In the genomic region with DNA sequence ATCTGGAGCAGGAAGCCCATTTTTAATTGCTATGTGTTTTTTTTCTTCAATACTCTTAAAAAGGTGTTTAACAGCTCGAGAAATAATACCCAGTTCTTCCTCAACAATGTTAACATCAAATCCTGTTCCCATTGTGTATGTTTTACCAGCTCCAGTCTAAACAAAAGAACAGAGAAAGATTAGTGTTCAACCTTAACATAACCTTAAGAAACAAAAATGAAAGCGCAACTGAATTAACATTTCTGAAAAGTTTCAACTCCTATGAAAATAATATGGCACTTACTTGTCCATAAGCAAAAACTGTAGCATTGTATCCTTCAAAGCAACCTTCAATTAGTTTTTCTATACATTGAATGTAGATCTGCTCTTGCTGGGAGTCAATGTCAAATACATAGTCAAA, we compare ENCODE assay signal across 18 cellular contexts.
DNase-seq lines count a peak whose midpoint lies in the region; ATAC-seq and TF ChIP-seq lines count a peak whose summit lies in the region.
"Had no signal": no experiment of that assay in that cellular context is flagged by ENCODE, and none has a peak within 500 bp of the region (broad histone marks: within the 10 kb centered on the region; RNA-seq: fewer than 3 reads in every experiment).

No MANE protein-coding gene starts in this region.

- CTCF ChIA-PET in activated CD8-positive, alpha-beta memory T cell treated with anti-CD3 and anti-CD28 coated beads, Interleukin-2, amount 10 ng/mL, durations not matched to agents 7 days and 5 days (lab: Charles Lee), result no interaction called here

- no peak overlapping the region for H3K4me3 ChIP-seq in GM23338
- H3K4me3 ChIP-seq in foreskin fibroblast (ENCODE audit: low read depth in 1 of 2, low read length in 2 of 2), result no peak overlapping the region

- no peaks in the 10 kb centered on the region for H4K20me1 ChIP-seq in GM23338 (replicated peaks; ENCODE audit: insufficient read depth)

- H3K36me3 ChIP-seq in GM23338 (ENCODE audit: insufficient read depth), result no peaks in the 10 kb centered on the region

- no peak for ATAC-seq in activated CD8-positive, alpha-beta memory T cell treated with anti-CD3 and anti-CD28 coated beads, Interleukin-2, amount 10 ng/mL, durations not matched to agents 7 days and 5 days
- ATAC-seq in GM18867 (IDR thresholded peaks at IDR 0.05; ENCODE audit: unreplicated experiment) (peak; percentile 39), HG03432 (IDR thresholded peaks at IDR 0.05; ENCODE audit: unreplicated experiment) (peak; percentile 31), GM23338 (no peak)
- no peak for ATAC-seq in effector memory CD8-positive, alpha-beta T cell (replicated peaks)

- peak overlapping the region; percentile 73 for H3K27ac Mint-ChIP-seq in activated CD8-positive, alpha-beta memory T cell treated with anti-CD3 and anti-CD28 coated beads, Interleukin-2, amount 10 ng/mL, durations not matched to agents 7 days and 5 days
- H3K27ac Mint-ChIP-seq in effector memory CD8-positive, alpha-beta T cell, result peak overlapping the region; percentile 17 to 35
- no peak overlapping the region for H3K27ac Mint-ChIP-seq in GM23338
- no peak overlapping the region for H3K27ac Mint-ChIP-seq in progenitor cell of endocrine pancreas
- H3K27ac Mint-ChIP-seq: B cell; CD4-positive, CD25-positive, alpha-beta regulatory T cell had no signal

- H3K27me3 Mint-ChIP-seq in activated CD8-positive, alpha-beta memory T cell treated with anti-CD3 and anti-CD28 coated beads, Interleukin-2, amount 10 ng/mL, durations not matched to agents 7 days and 5 days, result no peaks in the 10 kb centered on the region
- no peaks in the 10 kb centered on the region for H3K27me3 Mint-ChIP-seq in effector memory CD8-positive, alpha-beta T cell
- H3K27me3 Mint-ChIP-seq in GM23338 (ENCODE audit: insufficient read depth, low read depth, poor library complexity), result peaks cover 2% of the 10 kb centered on the region
- no peaks in the 10 kb centered on the region for H3K27me3 Mint-ChIP-seq in progenitor cell of endocrine pancreas
- H3K27me3 Mint-ChIP-seq: B cell; CD4-positive, CD25-positive, alpha-beta regulatory T cell had no signal

- no peaks in the 10 kb centered on the region for H3K9me3 Mint-ChIP-seq in activated CD8-positive, alpha-beta memory T cell treated with anti-CD3 and anti-CD28 coated beads, Interleukin-2, amount 10 ng/mL, durations not matched to agents 7 days and 5 days (ENCODE audit: low read depth)
- peaks cover 0 to 3% of the 10 kb centered on the region in 2 donors for H3K9me3 Mint-ChIP-seq in effector memory CD8-positive, alpha-beta T cell
- H3K9me3 Mint-ChIP-seq in GM23338 (no peaks in the 10 kb centered on the region), progenitor cell of endocrine pancreas (ENCODE audit: low read depth) (no peaks in the 10 kb centered on the region)
- H3K9me3 Mint-ChIP-seq: CD4-positive, CD25-positive, alpha-beta regulatory T cell had no signal

- no peaks in the 10 kb centered on the region for H3K9me2 ChIP-seq in GM23338 (ENCODE audit: insufficient read depth)

- H3K27ac ChIP-seq in GM23338 (ENCODE audit: low read depth), result no peak overlapping the region
- H3K27ac ChIP-seq: 22Rv1, HL-60 had no signal

- no peaks in the 10 kb centered on the region for H3K27me3 ChIP-seq in GM23338 (ENCODE audit: insufficient read depth)

- no peaks in the 10 kb centered on the region for H3F3A ChIP-seq in GM23338 (replicated peaks; ENCODE audit: low read depth)

- no peak overlapping the region for H3K4me2 ChIP-seq in GM23338

- no peak overlapping the region for H3K4me3 Mint-ChIP-seq in activated CD8-positive, alpha-beta memory T cell treated with anti-CD3 and anti-CD28 coated beads, Interleukin-2, amount 10 ng/mL, durations not matched to agents 7 days and 5 days
- peak overlapping the region in 1 of 2 donors; percentile 58 for H3K4me3 Mint-ChIP-seq in effector memory CD8-positive, alpha-beta T cell
- H3K4me3 Mint-ChIP-seq in GM23338 (no peak overlapping the region), progenitor cell of endocrine pancreas (ENCODE audit: low read depth) (no peak overlapping the region)
- H3K4me3 Mint-ChIP-seq: B cell; CD4-positive, CD25-positive, alpha-beta regulatory T cell had no signal

- no peaks in the 10 kb centered on the region for H3K79me2 ChIP-seq in GM23338 (replicated peaks; ENCODE audit: insufficient read depth)

- H3K4me1 ChIP-seq in GM23338 (ENCODE audit: insufficient read depth), result peaks cover 15% of the 10 kb centered on the region

- no peak for DNase-seq in activated CD8-positive, alpha-beta memory T cell treated with anti-CD3 and anti-CD28 coated beads, Interleukin-2, amount 10 ng/mL, durations not matched to agents 7 days and 5 days
- DNase-seq in activated CD8-positive, alpha-beta memory T cell treated with anti-CD3 and anti-CD28 coated beads for 24 hours, result no peak
- DNase-seq in effector memory CD8-positive, alpha-beta T cell, result no peak
- DNase-seq in GM23338 (ENCODE audit: low spot score) (no peak), foreskin fibroblast (no peak), progenitor cell of endocrine pancreas (ENCODE audit: low spot score, unreplicated experiment) (no peak)
- DNase-seq: Caco-2, DMS153, NCI-H187, NCI-H446, OCI-M1, SIG-M5 had no signal

- TF ChIP-seq CTCF in GM23338 (conservative IDR thresholded peaks at IDR 0.05; ENCODE audit: low read depth in 2 of 2) (no peak), foreskin fibroblast (IDR thresholded peaks at IDR 0.05; ENCODE audit: low read depth, low read length) (no peak), progenitor cell of endocrine pancreas (IDR thresholded peaks at IDR 0.05; ENCODE audit: unreplicated experiment) (no peak)

- peaks cover 29% of the 10 kb centered on the region for H3K36me3 Mint-ChIP-seq in activated CD8-positive, alpha-beta memory T cell treated with anti-CD3 and anti-CD28 coated beads, Interleukin-2, amount 10 ng/mL, durations not matched to agents 7 days and 5 days
- H3K36me3 Mint-ChIP-seq in effector memory CD8-positive, alpha-beta T cell (ENCODE audit: insufficient read depth), result peaks cover 5% of the 10 kb centered on the region
- H3K36me3 Mint-ChIP-seq in GM23338 (ENCODE audit: low read depth) (peaks cover 16% of the 10 kb centered on the region; the same call in 2 of the 3 replicates), progenitor cell of endocrine pancreas (ENCODE audit: insufficient read depth) (peaks cover 14% of the 10 kb centered on the region)

- no peak overlapping the region for H2AFZ ChIP-seq in GM23338

- H3K4me1 Mint-ChIP-seq in activated CD8-positive, alpha-beta memory T cell treated with anti-CD3 and anti-CD28 coated beads, Interleukin-2, amount 10 ng/mL, durations not matched to agents 7 days and 5 days, result peaks cover 34% of the 10 kb centered on the region
- H3K4me1 Mint-ChIP-seq in effector memory CD8-positive, alpha-beta T cell (ENCODE audit: low read depth in 2 of 2), result peaks cover 14 to 33% of the 10 kb centered on the region in 2 donors
- peaks cover 22% of the 10 kb centered on the region for H3K4me1 Mint-ChIP-seq in GM23338
- H3K4me1 Mint-ChIP-seq in progenitor cell of endocrine pancreas (ENCODE audit: low read depth), result peaks cover 8% of the 10 kb centered on the region

TF ChIP-seq in GM23338, 12 proteins besides CTCF, POLR2A, EP300 and RAD21:
- no peak for TF ChIP-seq ZNF114 (CRISPR knock-in tag; IDR thresholded peaks at IDR 0.05)
- TF ChIP-seq EZH2 (IDR thresholded peaks at IDR 0.05; ENCODE audit: low read depth, unreplicated experiment), result no peak
- TF ChIP-seq, protein P1, sequence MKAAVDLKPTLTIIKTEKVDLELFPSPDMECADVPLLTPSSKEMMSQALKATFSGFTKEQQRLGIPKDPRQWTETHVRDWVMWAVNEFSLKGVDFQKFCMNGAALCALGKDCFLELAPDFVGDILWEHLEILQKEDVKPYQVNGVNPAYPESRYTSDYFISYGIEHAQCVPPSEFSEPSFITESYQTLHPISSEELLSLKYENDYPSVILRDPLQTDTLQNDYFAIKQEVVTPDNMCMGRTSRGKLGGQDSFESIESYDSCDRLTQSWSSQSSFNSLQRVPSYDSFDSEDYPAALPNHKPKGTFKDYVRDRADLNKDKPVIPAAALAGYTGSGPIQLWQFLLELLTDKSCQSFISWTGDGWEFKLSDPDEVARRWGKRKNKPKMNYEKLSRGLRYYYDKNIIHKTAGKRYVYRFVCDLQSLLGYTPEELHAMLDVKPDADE (IDR thresholded peaks at IDR 0.05), result no peak
- TF ChIP-seq JUNB (IDR thresholded peaks at IDR 0.05; ENCODE audit: unreplicated experiment), result no peak
- TF ChIP-seq NANOG (IDR thresholded peaks at IDR 0.05; ENCODE audit: borderline replicate concordance), result no peak
TF ChIP-seq in GM23338: peak in this region for 0.

Comparison
In these comparisons a context has a peak if more than half of its experiments do, and no peak if none do; other contexts are left out.
1. ATAC-seq: peak in GM18867 (single experiment) and HG03432 (single experiment); none in activated CD8-positive, alpha-beta memory T cell treated with anti-CD3 and anti-CD28 coated beads, Interleukin-2, amount 10 ng/mL, durations not matched to agents 7 days and 5 days (single experiment), effector memory CD8-positive, alpha-beta T cell (single experiment) and GM23338 (single experiment).
2. H3K27ac Mint-ChIP-seq: peak in activated CD8-positive, alpha-beta memory T cell treated with anti-CD3 and anti-CD28 coated beads, Interleukin-2, amount 10 ng/mL, durations not matched to agents 7 days and 5 days (single experiment) and effector memory CD8-positive, alpha-beta T cell (2 of 2); none in GM23338 (single experiment) and progenitor cell of endocrine pancreas (single experiment).